10 cellular contexts compared by ENCODE assay signal in genomic region chr14:38211258-38211735, GRCh38. TPM values are rescaled to one million over a fixed set of nuclear protein-coding genes. Genes with fewer than 3 reads are reported as not detected.
DNase-seq lines count a peak whose midpoint lies in the region; ATAC-seq, FAIRE-seq and TF ChIP-seq lines count a peak whose summit lies in the region.
"Had no signal": no experiment of that assay in that cellular context is flagged by ENCODE, and none has a peak within 500 bp of the region (broad histone marks: within the 10 kb centered on the region; RNA-seq: fewer than 3 reads in every experiment).

No MANE protein-coding gene starts in this region.

- peaks cover 0 to 3% of the 10 kb centered on the region in 2 donors for H3K36me3 Mint-ChIP-seq in activated T-cell treated with anti-CD3 and anti-CD28 coated beads, Interleukin-2, amount 50 U/mL, for 72 hours (ENCODE audit: insufficient read depth in 2 of 2)
- H3K36me3 Mint-ChIP-seq in activated T-cell treated with anti-CD3 and anti-CD28 coated beads, Interleukin-2, amount 50 U/mL, for 4 hours (ENCODE audit: insufficient read depth): no peaks in the 10 kb centered on the region
- no peaks in the 10 kb centered on the region for H3K36me3 Mint-ChIP-seq in mesothelial cell of epicardium

- no peak for TF ChIP-seq CTCF in endothelial cell of umbilical vein (IDR thresholded peaks at IDR 0.05; ENCODE audit: extremely low read depth in 1 of 2, insufficient read depth in 1 of 2, low read depth in 1 of 2, low read length in 2 of 2)
- no peak for TF ChIP-seq CTCF in mesothelial cell of epicardium (IDR thresholded peaks at IDR 0.05; ENCODE audit: unreplicated experiment)
- TF ChIP-seq CTCF in upper lobe of right lung (IDR thresholded peaks at IDR 0.05): no peak

- FAIRE-seq in endothelial cell of umbilical vein (lab: Jason Lieb, UNC): no peak

- no peaks in the 10 kb centered on the region for H3K27me3 ChIP-seq in endothelial cell of umbilical vein (ENCODE audit: control insufficient read depth in 2 of 2, insufficient read depth in 2 of 2, low read length in 2 of 2)
- peaks cover 42% of the 10 kb centered on the region for H3K27me3 ChIP-seq in upper lobe of right lung
- H3K27me3 ChIP-seq: body of pancreas, SJSA1 had no signal

- H3K27me3 Mint-ChIP-seq in activated T-cell treated with anti-CD3 and anti-CD28 coated beads, Interleukin-2, amount 50 U/mL, for 72 hours (ENCODE audit: low read depth): peaks cover 64% of the 10 kb centered on the region
- H3K27me3 Mint-ChIP-seq in activated T-cell treated with anti-CD3 and anti-CD28 coated beads, Interleukin-2, amount 50 U/mL, for 4 hours (ENCODE audit: low read depth): peaks cover 41% of the 10 kb centered on the region
- H3K27me3 Mint-ChIP-seq in mesothelial cell of epicardium (ENCODE audit: low read depth): peaks cover 80% of the 10 kb centered on the region

- no peaks in the 10 kb centered on the region for H3K9me3 ChIP-seq in endothelial cell of umbilical vein (replicated peaks; ENCODE audit: control insufficient read depth, insufficient read depth, low read length)
- no peaks in the 10 kb centered on the region for H3K9me3 ChIP-seq in upper lobe of right lung
- H3K9me3 ChIP-seq: body of pancreas, SJSA1 had no signal

- no peak overlapping the region for H3K27ac Mint-ChIP-seq in activated T-cell treated with anti-CD3 and anti-CD28 coated beads, Interleukin-2, amount 50 U/mL, for 72 hours
- H3K27ac Mint-ChIP-seq in mesothelial cell of epicardium: no peak overlapping the region

- CTCF ChIA-PET in endothelial cell of umbilical vein (lab: Charles Lee): interaction anchor here (0.9 to 3.0 kb wide), 8 partner anchors 13 to 656 kb away, joined by 3 to 12 read pairs (median 6); partner anchors contain the start of gene CLEC14A

- H2AFZ ChIP-seq in endothelial cell of umbilical vein (ENCODE audit: low read depth, low read length): peak overlapping the region; percentile 32

- no peak overlapping the region for H3K27ac ChIP-seq in endothelial cell of umbilical vein (ENCODE audit: insufficient read depth, low read depth, low read length)
- no peak overlapping the region for H3K27ac ChIP-seq in upper lobe of right lung
- H3K27ac ChIP-seq: body of pancreas, SJSA1 had no signal

- ATAC-seq in activated T-cell treated with anti-CD3 and anti-CD28 coated beads, Interleukin-2, amount 50 U/mL, for 72 hours (replicated peaks in 1 of 2): no peak
- ATAC-seq in activated T-cell treated with anti-CD3 and anti-CD28 coated beads, Interleukin-2, amount 50 U/mL, for 4 hours: no peak
- peak; percentile 6 for ATAC-seq in upper lobe of right lung
- ATAC-seq: body of pancreas had no signal

- TF ChIP-seq POLR2A in endothelial cell of umbilical vein (IDR thresholded peaks at IDR 0.05; ENCODE audit: low read depth, low read length): no peak

- intact Hi-C loops in endothelial cell of umbilical vein (cut with micrococcal nuclease): loop anchor here (1.0 to 2.0 kb wide), 3 partner anchors 146 to 510 kb away; no protein-coding TSS in a partner anchor
- intact Hi-C loops in upper lobe of right lung (cut with DNase I): no loop called here

- no peaks in the 10 kb centered on the region for H3K79me2 ChIP-seq in endothelial cell of umbilical vein (ENCODE audit: control insufficient read depth, insufficient read depth, low read length)

- H3K9me1 ChIP-seq in endothelial cell of umbilical vein (replicated peaks; ENCODE audit: control insufficient read depth, extremely low read depth, insufficient read depth, low read length): no peaks in the 10 kb centered on the region

- no TSS peak for BruUV-seq in endothelial cell of umbilical vein (replicated peaks; lab: Mats Ljungman, UMichigan)

- dilution Hi-C loops in endothelial cell of umbilical vein (cut with MboI; ENCODE audit: extremely low pct_ligation_motif_present, low sequenced_read_pairs): no loop called here

- H3K9ac ChIP-seq in endothelial cell of umbilical vein (replicated peaks; ENCODE audit: extremely low read depth, insufficient read depth, low read length): no peak overlapping the region

- no peak for DNase-seq in activated T-cell treated with anti-CD3 and anti-CD28 coated beads, Interleukin-2, amount 50 U/mL, for 72 hours
- no peak for DNase-seq in activated T-cell treated with anti-CD3 and anti-CD28 coated beads, Interleukin-2, amount 50 U/mL, for 4 hours
- no peak for DNase-seq in endothelial cell of umbilical vein (ENCODE audit: low read depth, low spot score)
- DNase-seq in mesothelial cell of epicardium (ENCODE audit: low spot score in 2 of 2, unreplicated experiment in 2 of 2): no peak
- DNase-seq in upper lobe of right lung: no peak
- DNase-seq in T1000 (lab: John Stamatoyannopoulos, UW): no peak
- DNase-seq in NCI-H1105 (lab: John Stamatoyannopoulos, UW): no peak
- no peak for DNase-seq in UCSD-AML1 (lab: John Stamatoyannopoulos, UW; ENCODE audit: unreplicated experiment)

- POLR2A ChIA-PET in endothelial cell of umbilical vein (lab: Charles Lee): no interaction called here

- H3K4me2 ChIP-seq in endothelial cell of umbilical vein (ENCODE audit: insufficient read depth, low read length): peak overlapping the region; percentile 95

- no peaks in the 10 kb centered on the region for H4K20me1 ChIP-seq in endothelial cell of umbilical vein (replicated peaks; ENCODE audit: control insufficient read depth, extremely low read depth, insufficient read depth, low read length)

- H3K9me3 Mint-ChIP-seq in activated T-cell treated with anti-CD3 and anti-CD28 coated beads, Interleukin-2, amount 50 U/mL, for 72 hours: no peaks in the 10 kb centered on the region
- H3K9me3 Mint-ChIP-seq in activated T-cell treated with anti-CD3 and anti-CD28 coated beads, Interleukin-2, amount 50 U/mL, for 4 hours: no peaks in the 10 kb centered on the region
- H3K9me3 Mint-ChIP-seq in mesothelial cell of epicardium: no peaks in the 10 kb centered on the region

- H3K4me3 ChIP-seq in endothelial cell of umbilical vein (replicated peaks in 1 of 3; ENCODE audit: insufficient read depth in 1 of 3, low read depth in 1 of 3, low read length in 3 of 3): peak overlapping the region; percentile 44 to 81 (median 79)
- peak overlapping the region; percentile 46 for H3K4me3 ChIP-seq in upper lobe of right lung
- H3K4me3 ChIP-seq: body of pancreas, SJSA1 had no signal

- peaks cover 31% of the 10 kb centered on the region for H3K4me1 Mint-ChIP-seq in activated T-cell treated with anti-CD3 and anti-CD28 coated beads, Interleukin-2, amount 50 U/mL, for 72 hours (ENCODE audit: low read depth)
- peaks cover 23% of the 10 kb centered on the region for H3K4me1 Mint-ChIP-seq in activated T-cell treated with anti-CD3 and anti-CD28 coated beads, Interleukin-2, amount 50 U/mL, for 4 hours (ENCODE audit: low read depth)
- peaks cover 32% of the 10 kb centered on the region for H3K4me1 Mint-ChIP-seq in mesothelial cell of epicardium

- H3K4me3 Mint-ChIP-seq in activated T-cell treated with anti-CD3 and anti-CD28 coated beads, Interleukin-2, amount 50 U/mL, for 72 hours: peak overlapping the region; percentile 13 to 77
- H3K4me3 Mint-ChIP-seq in activated T-cell treated with anti-CD3 and anti-CD28 coated beads, Interleukin-2, amount 50 U/mL, for 4 hours: no peak overlapping the region
- peak overlapping the region; percentile 13 for H3K4me3 Mint-ChIP-seq in mesothelial cell of epicardium

- H3K4me1 ChIP-seq in endothelial cell of umbilical vein (ENCODE audit: control insufficient read depth, extremely low read depth, insufficient read depth, low read length) (peaks cover 36% of the 10 kb centered on the region), upper lobe of right lung (no peaks in the 10 kb centered on the region)
- H3K4me1 ChIP-seq: SJSA1 had no signal

- no peaks in the 10 kb centered on the region for H3K36me3 ChIP-seq in endothelial cell of umbilical vein (ENCODE audit: control insufficient read depth in 2 of 2, extremely low read depth in 1 of 2, insufficient read depth in 2 of 2, low read length in 2 of 2)
- no peaks in the 10 kb centered on the region for H3K36me3 ChIP-seq in upper lobe of right lung
- H3K36me3 ChIP-seq: SJSA1 had no signal

TF ChIP-seq in endothelial cell of umbilical vein, 7 proteins besides CTCF, POLR2A, EP300 and RAD21 (continues in another document):
- no peak for TF ChIP-seq FOS (IDR thresholded peaks at IDR 0.05; ENCODE audit: borderline replicate concordance, insufficient read depth, low read length)
- no peak for TF ChIP-seq POLR2AphosphoS5 (IDR thresholded peaks at IDR 0.05; ENCODE audit: insufficient read depth, low read depth, low read length)
- no peak for TF ChIP-seq MYC (IDR thresholded peaks at IDR 0.05; ENCODE audit: low read depth, low read length)

RNA-seq across cellular contexts. Expression of gene SSTR1, which starts 3.6 kb away (rescaled TPM):
- total RNA-seq in activated T-cell treated with anti-CD3 and anti-CD28 coated beads, Interleukin-2, amount 50 U/mL, for 72 hours: not detected
- total RNA-seq in activated T-cell treated with anti-CD3 and anti-CD28 coated beads, Interleukin-2, amount 50 U/mL, for 4 hours: not detected
- 1.2 and 1.4 TPM in 2 replicates for total RNA-seq in endothelial cell of umbilical vein
- 1.9 and 2.2 TPM in 2 replicates for polyA plus RNA-seq in endothelial cell of umbilical vein
- polyA plus RNA-seq in endothelial cell of umbilical vein (2011; cell fraction: cytosol; rRNA removed): 1.1 and 1.3 TPM in 2 replicates
- polyA plus RNA-seq in endothelial cell of umbilical vein (2011; cell fraction: nucleus; rRNA removed): 1.5 and 1.7 TPM in 2 replicates
- polyA plus RNA-seq in endothelial cell of umbilical vein (2012): 0.12 and 0.39 TPM in 2 replicates
- polyA minus RNA-seq in endothelial cell of umbilical vein: 1.9 and 2.9 TPM in 2 replicates
- polyA minus RNA-seq in endothelial cell of umbilical vein (2011; cell fraction: cytosol; rRNA and poly(A)+ RNA removed): 13.7 TPM
- 1.5 and 2.1 TPM in 2 replicates for polyA minus RNA-seq in endothelial cell of umbilical vein (2011; cell fraction: nucleus; rRNA and poly(A)+ RNA removed)
- not detected in 3 replicates for total RNA-seq in mesothelial cell of epicardium
- 9.2 TPM for total RNA-seq in upper lobe of right lung
- total RNA-seq: SJSA1 had no signal

RNA-seq across cellular contexts. Expression of gene CLEC14A, which starts 44.6 kb away (rescaled TPM):
- not detected for total RNA-seq in activated T-cell treated with anti-CD3 and anti-CD28 coated beads, Interleukin-2, amount 50 U/mL, for 72 hours
- under 1 TPM in 1 of 3 donors, not detected in 2; 0.10 TPM for total RNA-seq in activated T-cell treated with anti-CD3 and anti-CD28 coated beads, Interleukin-2, amount 50 U/mL, for 4 hours
- 396 and 414 TPM in 2 replicates for total RNA-seq in endothelial cell of umbilical vein
- polyA plus RNA-seq in endothelial cell of umbilical vein: 562 and 569 TPM in 2 replicates
- 388 and 440 TPM in 2 replicates for polyA plus RNA-seq in endothelial cell of umbilical vein (2011; cell fraction: cytosol; rRNA removed)
- polyA plus RNA-seq in endothelial cell of umbilical vein (2011; cell fraction: nucleus; rRNA removed): 252 and 257 TPM in 2 replicates
- 248 and 278 TPM in 2 replicates for polyA plus RNA-seq in endothelial cell of umbilical vein (2012)
- 365 TPM in 2 replicates for polyA minus RNA-seq in endothelial cell of umbilical vein
- polyA minus RNA-seq in endothelial cell of umbilical vein (2011; cell fraction: cytosol; rRNA and poly(A)+ RNA removed): not detected
- 235 and 299 TPM in 2 replicates for polyA minus RNA-seq in endothelial cell of umbilical vein (2011; cell fraction: nucleus; rRNA and poly(A)+ RNA removed)
- 0.13 TPM in 1 of 3 replicates, not detected in the others for total RNA-seq in mesothelial cell of epicardium
- 87.6 TPM for total RNA-seq in upper lobe of right lung
- total RNA-seq: SJSA1 had no signal

Comparison
In these comparisons a context has a peak if more than half of its experiments do, and no peak if none do; other contexts are left out.
1. RNA of gene CLEC14A, which starts 44.6 kb away (total RNA-seq): 396 to 414 TPM in endothelial cell of umbilical vein and 87.6 TPM in upper lobe of right lung (single experiment); 0.13 TPM in mesothelial cell of epicardium, 0.10 TPM in activated T-cell treated with anti-CD3 and anti-CD28 coated beads, Interleukin-2, amount 50 U/mL, for 4 hours and not detected in activated T-cell treated with anti-CD3 and anti-CD28 coated beads, Interleukin-2, amount 50 U/mL, for 72 hours; every median in the first group is over 10 times any median in the second.